Comparison of ENCODE assay signal across 15 cellular contexts in the genomic region with DNA sequence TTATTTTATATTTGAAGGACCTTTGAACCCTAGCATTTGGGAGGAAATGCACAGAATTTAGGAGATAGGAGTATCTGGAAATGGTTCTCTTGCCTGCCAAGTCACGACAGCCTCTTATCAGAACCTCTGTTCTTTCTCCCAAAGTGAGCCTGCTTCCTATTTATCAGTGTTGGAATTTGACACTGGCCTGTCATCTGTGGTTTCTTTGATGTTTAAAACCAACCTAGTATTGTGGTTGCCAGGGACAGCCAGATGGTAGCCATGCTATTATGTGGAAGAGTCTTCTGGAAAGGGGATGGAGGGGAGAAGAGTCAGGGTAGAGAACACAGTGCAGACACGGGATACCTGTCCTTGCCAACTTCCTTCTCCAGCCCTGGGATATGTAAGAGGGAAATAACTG. TPM values are rescaled to one million over a fixed set of nuclear protein-coding genes. Genes with fewer than 3 reads are reported as not detected.
A peak's percentile ranks its signal among the peaks of the same experiment; 100 is the strongest.
DNase-seq lines count a peak whose midpoint lies in the region; TF ChIP-seq lines count a peak whose summit lies in the region.
"Had no signal": no experiment of that assay in that cellular context is flagged by ENCODE, and none has a peak within 500 bp of the region (broad histone marks: within the 10 kb centered on the region; RNA-seq: fewer than 3 reads in every experiment).

No MANE protein-coding gene starts in this region.

- H3K36me3 Mint-ChIP-seq in endothelial cell (ENCODE audit: low read depth, unreplicated experiment) = peaks cover 55% of the 10 kb centered on the region
- peaks cover 86% of the 10 kb centered on the region for H3K36me3 Mint-ChIP-seq in activated T-helper 2 cell treated with anti-CD3 and anti-CD28 coated beads, Interferon-gamma antibody, Interleukin-2, Interleukin-4, amounts not matched to agents 10 μg/mL and 5 μg/mL and 100 μg/mL, durations not matched to agents 14 hours and 24 hours and 36 hours (ENCODE audit: low read depth)

- intact Hi-C loops in activated T-helper 2 cell treated with anti-CD3 and anti-CD28 coated beads, Interferon-gamma antibody, Interleukin-2, Interleukin-4, amounts not matched to agents 10 μg/mL and 5 μg/mL and 100 μg/mL, durations not matched to agents 14 hours and 24 hours and 36 hours (cut with micrococcal nuclease) = no loop called here

- DNase-seq in M059J (ENCODE audit: low read depth) (peak; percentile 33), SW480 (ENCODE audit: low spot score) (peak; percentile 82), endothelial cell (ENCODE audit: low spot score) (no peak), myocyte (ENCODE audit: low read depth) (peak; percentile 58), Ammon's horn (ENCODE audit: low spot score) (no peak), COLO668 (lab: John Stamatoyannopoulos, UW; ENCODE audit: unreplicated experiment) (no peak)
- no peak for DNase-seq in activated T-helper 2 cell treated with anti-CD3 and anti-CD28 coated beads, Interferon-gamma antibody, Interleukin-2, Interleukin-4, amounts not matched to agents 10 μg/mL and 5 μg/mL and 100 μg/mL, durations not matched to agents 14 hours and 24 hours and 36 hours (ENCODE audit: low spot score)
- DNase-seq: ACHN; CD4-positive, alpha-beta T cell; DMS153; DMS79; GF-D8; HCEC 1CT; IMR-90 had no signal

- H3K27me3 Mint-ChIP-seq in endothelial cell (ENCODE audit: unreplicated experiment) = peaks cover 26% of the 10 kb centered on the region
- no peaks in the 10 kb centered on the region for H3K27me3 Mint-ChIP-seq in activated T-helper 2 cell treated with anti-CD3 and anti-CD28 coated beads, Interferon-gamma antibody, Interleukin-2, Interleukin-4, amounts not matched to agents 10 μg/mL and 5 μg/mL and 100 μg/mL, durations not matched to agents 14 hours and 24 hours and 36 hours (ENCODE audit: low read depth)
- H3K27me3 Mint-ChIP-seq: CD4-positive, alpha-beta T cell had no signal

- no peaks in the 10 kb centered on the region for H3K9me3 Mint-ChIP-seq in endothelial cell (ENCODE audit: unreplicated experiment)
- no peaks in the 10 kb centered on the region for H3K9me3 Mint-ChIP-seq in activated T-helper 2 cell treated with anti-CD3 and anti-CD28 coated beads, Interferon-gamma antibody, Interleukin-2, Interleukin-4, amounts not matched to agents 10 μg/mL and 5 μg/mL and 100 μg/mL, durations not matched to agents 14 hours and 24 hours and 36 hours
- H3K9me3 Mint-ChIP-seq: CD4-positive, alpha-beta T cell; GM23338 had no signal

- H3K4me3 Mint-ChIP-seq in endothelial cell (ENCODE audit: unreplicated experiment) = no peak overlapping the region
- no peak overlapping the region for H3K4me3 Mint-ChIP-seq in activated T-helper 2 cell treated with anti-CD3 and anti-CD28 coated beads, Interferon-gamma antibody, Interleukin-2, Interleukin-4, amounts not matched to agents 10 μg/mL and 5 μg/mL and 100 μg/mL, durations not matched to agents 14 hours and 24 hours and 36 hours (ENCODE audit: low read depth)
- H3K4me3 Mint-ChIP-seq: CD4-positive, alpha-beta T cell; GM23338 had no signal

- peak overlapping the region; percentile 94 for H3K27ac Mint-ChIP-seq in endothelial cell (ENCODE audit: unreplicated experiment)
- no peak overlapping the region for H3K27ac Mint-ChIP-seq in activated T-helper 2 cell treated with anti-CD3 and anti-CD28 coated beads, Interferon-gamma antibody, Interleukin-2, Interleukin-4, amounts not matched to agents 10 μg/mL and 5 μg/mL and 100 μg/mL, durations not matched to agents 14 hours and 24 hours and 36 hours
- H3K27ac Mint-ChIP-seq: CD4-positive, alpha-beta T cell; GM23338 had no signal

- H3K4me1 Mint-ChIP-seq in endothelial cell (ENCODE audit: unreplicated experiment) = peaks cover 45% of the 10 kb centered on the region
- peaks cover 2% of the 10 kb centered on the region for H3K4me1 Mint-ChIP-seq in activated T-helper 2 cell treated with anti-CD3 and anti-CD28 coated beads, Interferon-gamma antibody, Interleukin-2, Interleukin-4, amounts not matched to agents 10 μg/mL and 5 μg/mL and 100 μg/mL, durations not matched to agents 14 hours and 24 hours and 36 hours (ENCODE audit: low read depth)

- TF ChIP-seq CTCF in endothelial cell (IDR thresholded peaks at IDR 0.05; ENCODE audit: unreplicated experiment) = no peak

RNA-seq across cellular contexts. Expression of a gene that starts 21.1 kb away (rescaled TPM):
- total RNA-seq in M059J (2014; rRNA removed; shearing (Covaris generic)) = 9.9 and 21.4 TPM in 2 replicates
- total RNA-seq in endothelial cell (ENCODE audit: unreplicated experiment) (40.0 TPM), myocyte (25.3 and 27.5 TPM in 2 replicates)
- polyA plus RNA-seq in myocyte (2012) = 24.5 TPM
- 116 and 118 TPM in 2 replicates for total RNA-seq in activated T-helper 2 cell treated with anti-CD3 and anti-CD28 coated beads, Interferon-gamma antibody, Interleukin-2, Interleukin-4, amounts not matched to agents 10 μg/mL and 5 μg/mL and 100 μg/mL, durations not matched to agents 14 hours and 24 hours and 36 hours

RNA-seq across cellular contexts. Expression of a gene that starts 23.0 kb away (rescaled TPM):
- total RNA-seq in M059J (2014; rRNA removed; shearing (Covaris generic)) = 7.5 and 9.6 TPM in 2 replicates
- 12.8 TPM for total RNA-seq in endothelial cell (ENCODE audit: unreplicated experiment)
- total RNA-seq in myocyte = 5.9 and 8.0 TPM in 2 replicates
- 8.7 TPM for polyA plus RNA-seq in myocyte (2012)
- total RNA-seq in activated T-helper 2 cell treated with anti-CD3 and anti-CD28 coated beads, Interferon-gamma antibody, Interleukin-2, Interleukin-4, amounts not matched to agents 10 μg/mL and 5 μg/mL and 100 μg/mL, durations not matched to agents 14 hours and 24 hours and 36 hours = 18.4 and 20.1 TPM in 2 replicates

RNA-seq across cellular contexts. Expression of a gene that starts 45.6 kb away (rescaled TPM):
- total RNA-seq in M059J (2014; rRNA removed; shearing (Covaris generic)) = 3.1 and 6.9 TPM in 2 replicates
- total RNA-seq in endothelial cell (ENCODE audit: unreplicated experiment) = 15.3 TPM
- 18.1 and 23.6 TPM in 2 replicates for total RNA-seq in myocyte
- polyA plus RNA-seq in myocyte (2012) = 18.1 TPM
- 25.0 and 26.8 TPM in 2 replicates for total RNA-seq in activated T-helper 2 cell treated with anti-CD3 and anti-CD28 coated beads, Interferon-gamma antibody, Interleukin-2, Interleukin-4, amounts not matched to agents 10 μg/mL and 5 μg/mL and 100 μg/mL, durations not matched to agents 14 hours and 24 hours and 36 hours

Comparison
In these comparisons a context has a peak if more than half of its experiments do, and no peak if none do; other contexts are left out.
1. DNase-seq: peak in M059J (single experiment), SW480 (single experiment) and myocyte (single experiment); none in endothelial cell (single experiment), Ammon's horn (single experiment), COLO668 (single experiment) and activated T-helper 2 cell treated with anti-CD3 and anti-CD28 coated beads, Interferon-gamma antibody, Interleukin-2, Interleukin-4, amounts not matched to agents 10 μg/mL and 5 μg/mL and 100 μg/mL, durations not matched to agents 14 hours and 24 hours and 36 hours (single experiment).